In the genomic region with DNA sequence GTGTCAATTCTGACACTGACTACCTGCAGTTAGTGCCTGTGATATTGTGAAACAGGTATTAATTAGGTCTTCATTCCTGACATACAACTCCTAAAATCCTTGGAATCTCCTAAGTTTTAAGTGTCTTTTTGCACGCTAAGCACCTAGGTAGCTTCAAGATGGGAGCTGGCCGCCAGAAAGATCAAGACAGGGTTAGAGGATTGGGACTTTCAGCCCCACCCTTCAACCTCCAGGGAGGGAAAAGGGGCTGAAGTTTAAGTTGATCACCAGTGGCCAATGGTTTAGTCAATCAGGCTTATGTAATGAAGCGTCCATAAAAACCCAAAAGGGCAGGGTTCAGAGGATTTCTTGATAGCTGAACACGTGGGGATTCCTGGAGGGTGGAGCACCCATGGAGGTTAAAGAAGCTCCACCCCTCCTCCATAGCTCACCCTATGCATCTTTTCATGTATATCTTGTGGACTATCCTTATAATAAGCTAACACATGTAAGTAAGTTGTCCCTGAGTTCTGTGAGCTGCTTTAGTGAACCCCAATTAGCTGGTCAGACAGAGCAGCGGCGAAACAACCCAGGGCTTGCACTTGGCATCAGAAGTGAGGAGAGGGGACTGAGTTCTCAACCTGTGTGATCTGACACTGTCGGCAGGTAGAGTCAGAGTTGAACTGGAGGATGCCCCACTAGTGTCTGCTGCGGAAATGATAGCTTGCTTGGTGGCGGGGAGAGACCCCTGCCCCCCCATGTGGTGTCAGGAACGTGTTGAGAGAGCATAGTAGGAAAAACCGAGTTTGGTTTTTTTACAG, we compare ENCODE assay signal across 15 cellular contexts. TPM values are rescaled to one million over a fixed set of nuclear protein-coding genes. Genes with fewer than 3 reads are reported as not detected.
DNase-seq lines count a peak whose midpoint lies in the region; ATAC-seq and TF ChIP-seq lines count a peak whose summit lies in the region.
"Had no signal": no experiment of that assay in that cellular context is flagged by ENCODE, and none has a peak within 500 bp of the region (broad histone marks: within the 10 kb centered on the region; RNA-seq: fewer than 3 reads in every experiment).

No MANE protein-coding gene starts in this region.

- no peaks in the 10 kb centered on the region for H3K9me3 ChIP-seq in CD8-positive, alpha-beta T cell (ENCODE audit: low read length)
- no peaks in the 10 kb centered on the region for H3K9me3 ChIP-seq in Panc1 (ENCODE audit: control insufficient read depth, insufficient read depth, low read depth, low read length)
- no peaks in the 10 kb centered on the region for H3K9me3 ChIP-seq in hepatocyte (ENCODE audit: low read depth)

- H3K9me2 ChIP-seq in hepatocyte (replicated peaks; ENCODE audit: insufficient read depth) = no peaks in the 10 kb centered on the region

- no peak overlapping the region for H3K4me2 ChIP-seq in hepatocyte
- H3K4me2 ChIP-seq: PC-9 had no signal

- POLR2A ChIA-PET in CD8-positive, alpha-beta T cell (lab: Charles Lee) = interaction anchor here (0.6 kb wide), 2 partner anchors 16 to 32 kb away, joined by 4 read pairs; no protein-coding TSS in a partner anchor
- POLR2A ChIA-PET in Panc1 (lab: Charles Lee) = no interaction called here

- H3K27me3 Mint-ChIP-seq in CD8-positive, alpha-beta T cell (ENCODE audit: low read depth) = no peaks in the 10 kb centered on the region
- H3K27me3 Mint-ChIP-seq in progenitor cell of endocrine pancreas = no peaks in the 10 kb centered on the region

- H3K4me3 Mint-ChIP-seq in CD8-positive, alpha-beta T cell = no peak overlapping the region
- H3K4me3 Mint-ChIP-seq in progenitor cell of endocrine pancreas (ENCODE audit: low read depth) = no peak overlapping the region
- H3K4me3 Mint-ChIP-seq: HFFc6 had no signal

- H3K9me3 Mint-ChIP-seq in CD8-positive, alpha-beta T cell = no peaks in the 10 kb centered on the region
- H3K9me3 Mint-ChIP-seq in progenitor cell of endocrine pancreas (ENCODE audit: low read depth) = no peaks in the 10 kb centered on the region

- DNase-seq in CD8-positive, alpha-beta T cell = peak in 1 of 7 experiments; percentile 48
- no peak for DNase-seq in Panc1 (ENCODE audit: low read depth, low spot score)
- DNase-seq in hepatocyte (ENCODE audit: low spot score) = no peak
- DNase-seq in progenitor cell of endocrine pancreas (ENCODE audit: low spot score, unreplicated experiment) = no peak
- no peak for DNase-seq in RKO (ENCODE audit: low spot score)
- DNase-seq: activated gamma-delta T cell, DMS79, HFFc6, KBM-7, left ventricle myocardium superior, NCI-H2081, NCI-H510A treated with DMSO at 0.1 percent for 48 hours had no signal

- peaks cover 87% of the 10 kb centered on the region for H3K4me1 Mint-ChIP-seq in CD8-positive, alpha-beta T cell (ENCODE audit: low read depth)
- H3K4me1 Mint-ChIP-seq in progenitor cell of endocrine pancreas (ENCODE audit: low read depth) = peaks cover 2% of the 10 kb centered on the region

- H2AFZ ChIP-seq in hepatocyte = no peak overlapping the region
- H2AFZ ChIP-seq: PC-9 had no signal

- no peak overlapping the region for H3K27ac ChIP-seq in CD8-positive, alpha-beta T cell (ENCODE audit: low read depth, low read length)
- 0 out of 2 replicates have a peak overlapping the region, but pooled peaks have one; percentile 12 for H3K27ac ChIP-seq in Panc1 (ENCODE audit: low read length)
- H3K27ac ChIP-seq in hepatocyte = peak overlapping the region; percentile 55
- H3K27ac ChIP-seq: PC-9 had no signal

- WGBS in hepatocyte (ENCODE audit: low lambda C conversion rate, missing lambda C conversion rate) = 76% methylated on average over 11 of the region's 11 CpGs

- H3K36me3 Mint-ChIP-seq in CD8-positive, alpha-beta T cell = peaks cover 5% of the 10 kb centered on the region
- no peaks in the 10 kb centered on the region for H3K36me3 Mint-ChIP-seq in progenitor cell of endocrine pancreas (ENCODE audit: insufficient read depth)

- no peaks in the 10 kb centered on the region for H3K79me2 ChIP-seq in hepatocyte

- H3K4me3 ChIP-seq in CD8-positive, alpha-beta T cell (ENCODE audit: low read depth, low read length) = no peak overlapping the region
- H3K4me3 ChIP-seq in Panc1 (ENCODE audit: low read depth in 2 of 2, low read length in 2 of 2) (no peak overlapping the region), hepatocyte (no peak overlapping the region)
- H3K4me3 ChIP-seq: PC-9 had no signal

- H3K36me3 ChIP-seq in CD8-positive, alpha-beta T cell (ENCODE audit: insufficient read depth, low read length) = no peaks in the 10 kb centered on the region
- H3K36me3 ChIP-seq in Panc1 (ENCODE audit: control insufficient read depth, insufficient read depth, low read length) (no peaks in the 10 kb centered on the region), hepatocyte (replicated peaks; ENCODE audit: insufficient read depth, low read depth) (no peaks in the 10 kb centered on the region)

- H3K27ac Mint-ChIP-seq in CD8-positive, alpha-beta T cell = peak overlapping the region; percentile 1
- peak overlapping the region; percentile 85 for H3K27ac Mint-ChIP-seq in progenitor cell of endocrine pancreas
- H3K27ac Mint-ChIP-seq: HFFc6 had no signal

- CTCF ChIA-PET in CD8-positive, alpha-beta T cell (lab: Charles Lee) = interaction anchor here (0.9 to 2.1 kb wide), 7 partner anchors 11 to 264 kb away, joined by 3 to 8 read pairs (median 4); no protein-coding TSS in a partner anchor
- CTCF ChIA-PET in Panc1 (lab: Charles Lee) = interaction anchor here (0.7 to 0.9 kb wide), 2 partner anchors 53 to 55 kb away, joined by 3 to 4 read pairs; no protein-coding TSS in a partner anchor

- no peaks in the 10 kb centered on the region for H3K27me3 ChIP-seq in CD8-positive, alpha-beta T cell (ENCODE audit: insufficient read depth, low read length)
- H3K27me3 ChIP-seq in Panc1 (ENCODE audit: control insufficient read depth, insufficient read depth, low read length) (no peaks in the 10 kb centered on the region), hepatocyte (no peaks in the 10 kb centered on the region)

- intact Hi-C loops in CD8-positive, alpha-beta T cell (cut with DNase I, micrococcal nuclease) = no loop called here
- intact Hi-C loops in Panc1 (cut with micrococcal nuclease; ENCODE audit: unreplicated experiment) = no loop called here

- in situ Hi-C loops in Panc1 (cut with HindIII; ENCODE audit: low pct_unique_long_range_greater_than_20kb, low sequenced_read_pairs) = no loop called here

- no TSS peak for BruUV-seq in Panc1 (replicated peaks; lab: Mats Ljungman, UMichigan)

- TF ChIP-seq CTCF in CD8-positive, alpha-beta T cell (IDR thresholded peaks at IDR 0.05) = no peak
- no peak for TF ChIP-seq CTCF in Panc1 (IDR thresholded peaks at IDR 0.05)
- no peak for TF ChIP-seq CTCF in hepatocyte (IDR thresholded peaks at IDR 0.05; ENCODE audit: poor library complexity)
- no peak for TF ChIP-seq CTCF in progenitor cell of endocrine pancreas (IDR thresholded peaks at IDR 0.05; ENCODE audit: unreplicated experiment)

- H4K20me1 ChIP-seq in hepatocyte (ENCODE audit: insufficient read depth, poor library complexity, severe bottlenecking) = no peaks in the 10 kb centered on the region

- peaks cover 71% of the 10 kb centered on the region for H3K4me1 ChIP-seq in CD8-positive, alpha-beta T cell (ENCODE audit: insufficient read depth, low read length)
- H3K4me1 ChIP-seq in Panc1 (ENCODE audit: control insufficient read depth, insufficient read depth, low read length) (peaks cover 31% of the 10 kb centered on the region), hepatocyte (ENCODE audit: insufficient read depth) (peaks cover 29% of the 10 kb centered on the region)

- no peak for ATAC-seq in CD8-positive, alpha-beta T cell
- ATAC-seq in Panc1 = no peak
- ATAC-seq in GM19324 (IDR thresholded peaks at IDR 0.05; ENCODE audit: low FRiP score, unreplicated experiment) = no peak
- ATAC-seq in HG02870 (IDR thresholded peaks at IDR 0.05; ENCODE audit: unreplicated experiment) = no peak
- ATAC-seq: left ventricle myocardium superior had no signal

RNA-seq across cellular contexts. Expression of a gene that starts 12.8 kb away (rescaled TPM):
- 100 to 1,000 TPM; 133 to 135 TPM for total RNA-seq in CD8-positive, alpha-beta T cell
- 166 TPM for total RNA-seq in Panc1 (2021; ENCODE audit: unreplicated experiment)
- 372 TPM for polyA plus RNA-seq in Panc1 (2012; ENCODE audit: insufficient read length)
- total RNA-seq in hepatocyte = 219 and 274 TPM in 2 replicates
- 804 and 827 TPM in 2 replicates for polyA plus RNA-seq in hepatocyte
- 282 and 285 TPM in 2 replicates for total RNA-seq in progenitor cell of endocrine pancreas

RNA-seq across cellular contexts. Expression of a gene that starts 56.9 kb away (rescaled TPM):
- 10 to 100 TPM in 1 of 2 experiments, 1 to 10 TPM in 1; 9.6 to 11.2 TPM for total RNA-seq in CD8-positive, alpha-beta T cell
- total RNA-seq in Panc1 (2021; ENCODE audit: unreplicated experiment) = 7.8 TPM
- 9.4 TPM for polyA plus RNA-seq in Panc1 (2012; ENCODE audit: insufficient read length)
- 33.9 and 41.8 TPM in 2 replicates for total RNA-seq in hepatocyte
- 13.8 and 15.9 TPM in 2 replicates for polyA plus RNA-seq in hepatocyte
- 128 and 129 TPM in 2 replicates for total RNA-seq in progenitor cell of endocrine pancreas
